8 cellular contexts compared by ENCODE assay signal in the genomic region with DNA sequence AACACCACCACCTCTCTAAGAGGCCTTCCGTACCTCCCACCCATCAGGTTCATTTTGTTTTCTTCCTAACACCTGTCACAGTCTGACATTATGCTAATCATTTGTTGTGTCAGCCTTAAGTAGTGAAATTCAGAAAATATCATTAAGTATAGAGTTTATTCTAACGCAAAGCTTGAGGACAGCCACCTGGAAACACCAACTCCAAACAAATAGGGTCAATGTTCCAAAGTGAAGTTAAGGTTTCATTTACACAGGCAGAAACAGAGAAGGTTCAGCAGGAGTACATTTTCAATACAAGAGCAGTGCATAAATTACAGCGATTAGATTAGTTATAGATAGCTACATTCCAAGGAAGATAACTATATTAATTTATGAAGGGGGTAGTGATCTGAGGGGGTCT. TPM values are rescaled to one million over a fixed set of nuclear protein-coding genes. Genes with fewer than 3 reads are reported as not detected.
DNase-seq lines count a peak whose midpoint lies in the region; ATAC-seq and TF ChIP-seq lines count a peak whose summit lies in the region.

No MANE protein-coding gene starts in this region.

- no peak overlapping the region for H2BK12ac ChIP-seq in trophoblast cell (ENCODE audit: low read length)

- H3K79me1 ChIP-seq in trophoblast cell (ENCODE audit: low read length) = peaks cover 19% of the 10 kb centered on the region

- peaks cover 17% of the 10 kb centered on the region for H4K20me1 ChIP-seq in DOHH2 (ENCODE audit: control insufficient read depth, insufficient read depth, low read depth, low read length)
- H4K20me1 ChIP-seq in OCI-LY7 (ENCODE audit: insufficient read depth, low read length) = peaks cover 8% of the 10 kb centered on the region

- H3K4me2 ChIP-seq in DOHH2 (ENCODE audit: low read length) = peak overlapping the region; percentile 92
- H3K4me2 ChIP-seq in OCI-LY7 (ENCODE audit: low read length) = peak overlapping the region; percentile 96
- peak overlapping the region; percentile 61 for H3K4me2 ChIP-seq in trophoblast cell (ENCODE audit: low read length)

- H2BK5ac ChIP-seq in trophoblast cell (ENCODE audit: low read depth, low read length, poor library complexity) = no peak overlapping the region

- ATAC-seq in GM18867 (IDR thresholded peaks at IDR 0.05; ENCODE audit: unreplicated experiment) = no peak
- no peak for ATAC-seq in GM18861 (IDR thresholded peaks at IDR 0.05; ENCODE audit: unreplicated experiment)

- POLR2A ChIA-PET in OCI-LY7 (lab: Charles Lee) = interaction anchor here (0.6 to 2.2 kb wide), 5 partner anchors 11 to 924 kb away, joined by 3 to 6 read pairs (median 4); no protein-coding TSS in a partner anchor

- peaks cover 46% of the 10 kb centered on the region for H3K79me2 ChIP-seq in DOHH2 (ENCODE audit: control insufficient read depth, low read length)
- peaks cover 36% of the 10 kb centered on the region for H3K79me2 ChIP-seq in OCI-LY7 (ENCODE audit: insufficient read depth, low read depth, low read length)
- peaks cover 20% of the 10 kb centered on the region for H3K79me2 ChIP-seq in trophoblast cell (ENCODE audit: control insufficient read depth, insufficient read depth, low read length, poor library complexity)

- no peak overlapping the region for H3K18ac ChIP-seq in trophoblast cell (ENCODE audit: low read length)

- H4K91ac ChIP-seq in trophoblast cell (ENCODE audit: low read depth, low read length) = no peak overlapping the region

- no peak overlapping the region for H3K27ac ChIP-seq in DOHH2 (ENCODE audit: low read depth, low read length)
- no peak overlapping the region for H3K27ac ChIP-seq in OCI-LY7 (ENCODE audit: low read depth, low read length, poor library complexity, severe bottlenecking)
- H3K27ac ChIP-seq in trophoblast cell (ENCODE audit: low read depth, low read length) = peak overlapping the region; percentile 90

- H3K23ac ChIP-seq in trophoblast cell (ENCODE audit: low read length) = no peak overlapping the region

- H2BK120ac ChIP-seq in trophoblast cell (ENCODE audit: insufficient read depth, low read length, poor library complexity) = no peak overlapping the region

- H2AFZ ChIP-seq in OCI-LY7 (ENCODE audit: low read length) = peak overlapping the region; percentile 98; the same call in 1 of the 2 replicates
- H2AFZ ChIP-seq in trophoblast cell (ENCODE audit: insufficient read depth, low read length, poor library complexity) = no peak overlapping the region

- BruUV-seq in OCI-LY7 (replicated peaks; lab: Mats Ljungman, UMichigan) = no TSS peak

- H3K36me3 ChIP-seq in DOHH2 (ENCODE audit: control insufficient read depth, low read length) (peaks cover 32% of the 10 kb centered on the region), OCI-LY7 (ENCODE audit: insufficient read depth, low read length) (peaks cover 27% of the 10 kb centered on the region), trophoblast cell (ENCODE audit: control insufficient read depth in 1 of 2, insufficient read depth in 2 of 2, low read length in 2 of 2) (peaks cover 0 to 3% of the 10 kb centered on the region in 2 experiments)

- TF ChIP-seq CTCF in DOHH2 (IDR thresholded peaks at IDR 0.05; ENCODE audit: low read depth, low read length, poor library complexity, severe bottlenecking) (no peak), OCI-LY7 (conservative IDR thresholded peaks at IDR 0.05; ENCODE audit: low read length) (no peak), epithelial cell of esophagus (IDR thresholded peaks at IDR 0.05; ENCODE audit: insufficient read depth, low read depth, low read length, missing control alignments) (no peak)

- H3K9me2 ChIP-seq in DOHH2 (replicated peaks; ENCODE audit: control insufficient read depth, low read length) (no peaks in the 10 kb centered on the region), OCI-LY7 (ENCODE audit: insufficient read depth, low read length) (no peaks in the 10 kb centered on the region)

- no CpG with 5 or more reads among the region's 3 CpGs for WGBS in trophoblast cell (ENCODE audit: extremely low coverage, insufficient coverage, insufficient read length)

- H4K8ac ChIP-seq in trophoblast cell (ENCODE audit: low read depth, low read length) = no peak overlapping the region

- H3K14ac ChIP-seq in trophoblast cell (ENCODE audit: low read length) = no peak overlapping the region

- intact Hi-C loops in OCI-LY7 (cut with micrococcal nuclease; ENCODE audit: unreplicated experiment) = loop anchor here (10.0 kb wide), 2 partner anchors 167 to 347 kb away; no protein-coding TSS in a partner anchor

- H3K27me3 ChIP-seq in DOHH2 (ENCODE audit: control insufficient read depth, low read length) (no peaks in the 10 kb centered on the region), trophoblast cell (ENCODE audit: insufficient read depth, low read length) (no peaks in the 10 kb centered on the region)

- 0 out of 2 replicates have a peak, but pooled peaks cover 5% of the 10 kb centered on the region for H3F3A ChIP-seq in DOHH2 (ENCODE audit: control insufficient read depth, insufficient read depth)

- no peak overlapping the region for H3K4ac ChIP-seq in trophoblast cell (ENCODE audit: low read depth, low read length)

- H3K9me3 ChIP-seq in DOHH2 (ENCODE audit: control insufficient read depth, insufficient read depth, low read length) (no peaks in the 10 kb centered on the region), OCI-LY7 (ENCODE audit: low read length) (no peaks in the 10 kb centered on the region), trophoblast cell (ENCODE audit: insufficient read depth, low read depth, low read length) (no peaks in the 10 kb centered on the region)

- H4K12ac ChIP-seq in trophoblast cell (ENCODE audit: low read depth, low read length) = no peak overlapping the region

- CTCF ChIA-PET in OCI-LY7 (lab: Charles Lee; ENCODE audit: unreplicated experiment) = no interaction called here

- H3K4me3 ChIP-seq in DOHH2 (ENCODE audit: low read length) = peak overlapping the region; percentile 90
- H3K4me3 ChIP-seq in OCI-LY7 (ENCODE audit: low read depth, low read length, poor library complexity, severe bottlenecking) = peak overlapping the region; percentile 89
- H3K4me3 ChIP-seq in epithelial cell of esophagus (ENCODE audit: low read length) = peak overlapping the region; percentile 46
- no peak overlapping the region for H3K4me3 ChIP-seq in trophoblast cell (ENCODE audit: low read depth, low read length)

- H3K4me1 ChIP-seq in DOHH2 (ENCODE audit: control insufficient read depth, low read length) (peaks cover 52% of the 10 kb centered on the region), OCI-LY7 (ENCODE audit: insufficient read depth, low read length, poor library complexity, severe bottlenecking) (peaks cover 34% of the 10 kb centered on the region), trophoblast cell (ENCODE audit: control insufficient read depth in 1 of 2, insufficient read depth in 2 of 2, low read length in 2 of 2) (peaks cover 6 to 16% of the 10 kb centered on the region in 2 experiments)

- DNase-seq in OCI-LY7 (ENCODE audit: low spot score) (no peak), epithelial cell of esophagus (ENCODE audit: low read depth) (no peak), trophoblast cell (no peak), NCI-H748 treated with DMSO at 0.1 percent for 48 hours (lab: John Stamatoyannopoulos, UW) (no peak), COLO668 (lab: John Stamatoyannopoulos, UW; ENCODE audit: unreplicated experiment) (no peak)

- H3K9ac ChIP-seq in trophoblast cell (ENCODE audit: low read length) = no peak overlapping the region

- H2AK5ac ChIP-seq in trophoblast cell (ENCODE audit: low read length) = no peak overlapping the region

RNA-seq across cellular contexts. Expression of a gene that starts 1.3 kb away (rescaled TPM):
- total RNA-seq in OCI-LY7 (2014; rRNA removed; shearing (Covaris generic)) = 34.9 and 42.0 TPM in 2 replicates
- 38.9 and 45.4 TPM in 2 replicates for total RNA-seq in OCI-LY7 (2022)
- polyA plus RNA-seq in trophoblast cell (2013) = 18.3 and 18.9 TPM in 2 replicates
